ENCODE assay signal across 8 cellular contexts in the genomic region with DNA sequence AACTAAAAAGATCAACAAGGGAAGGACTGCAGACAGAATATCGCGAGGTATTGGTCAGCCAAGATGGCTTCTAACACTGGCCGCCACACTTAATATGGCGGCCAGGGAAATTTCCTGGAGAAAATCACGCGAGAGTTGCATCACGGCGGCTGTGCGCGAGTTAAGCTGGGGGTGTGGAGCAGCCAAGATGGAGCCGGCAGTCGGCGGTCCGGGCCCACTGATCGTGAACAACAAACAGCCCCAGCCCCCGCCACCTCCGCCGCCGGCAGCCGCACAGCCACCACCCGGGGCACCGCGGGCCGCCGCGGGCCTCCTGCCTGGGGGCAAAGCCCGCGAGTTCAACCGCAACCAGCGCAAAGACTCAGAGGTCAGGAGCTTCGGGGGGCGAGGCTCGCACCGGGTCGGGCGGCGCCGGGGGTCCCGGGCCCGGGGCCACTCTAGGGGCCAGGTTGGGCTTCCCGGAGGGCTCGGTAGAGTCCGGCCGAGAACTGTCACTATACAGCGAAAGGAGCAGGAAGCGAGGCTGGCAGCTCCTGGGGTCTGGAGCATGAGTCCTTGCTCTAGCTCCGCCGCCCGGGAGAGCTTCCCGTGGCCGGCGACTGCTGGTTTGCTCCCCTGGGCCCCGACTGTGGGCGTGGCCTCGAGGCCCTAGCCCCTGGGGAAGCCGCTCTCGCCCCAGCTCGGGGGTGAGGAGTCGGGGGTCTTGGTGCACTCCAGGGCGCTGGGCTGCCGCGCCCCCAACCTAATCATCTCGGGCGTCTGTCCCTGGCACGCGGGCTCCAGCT. TPM values are rescaled to one million over a fixed set of nuclear protein-coding genes. Genes with fewer than 3 reads are reported as not detected.
DNase-seq lines count a peak whose midpoint lies in the region; TF ChIP-seq lines count a peak whose summit lies in the region.

A gene with protein sequence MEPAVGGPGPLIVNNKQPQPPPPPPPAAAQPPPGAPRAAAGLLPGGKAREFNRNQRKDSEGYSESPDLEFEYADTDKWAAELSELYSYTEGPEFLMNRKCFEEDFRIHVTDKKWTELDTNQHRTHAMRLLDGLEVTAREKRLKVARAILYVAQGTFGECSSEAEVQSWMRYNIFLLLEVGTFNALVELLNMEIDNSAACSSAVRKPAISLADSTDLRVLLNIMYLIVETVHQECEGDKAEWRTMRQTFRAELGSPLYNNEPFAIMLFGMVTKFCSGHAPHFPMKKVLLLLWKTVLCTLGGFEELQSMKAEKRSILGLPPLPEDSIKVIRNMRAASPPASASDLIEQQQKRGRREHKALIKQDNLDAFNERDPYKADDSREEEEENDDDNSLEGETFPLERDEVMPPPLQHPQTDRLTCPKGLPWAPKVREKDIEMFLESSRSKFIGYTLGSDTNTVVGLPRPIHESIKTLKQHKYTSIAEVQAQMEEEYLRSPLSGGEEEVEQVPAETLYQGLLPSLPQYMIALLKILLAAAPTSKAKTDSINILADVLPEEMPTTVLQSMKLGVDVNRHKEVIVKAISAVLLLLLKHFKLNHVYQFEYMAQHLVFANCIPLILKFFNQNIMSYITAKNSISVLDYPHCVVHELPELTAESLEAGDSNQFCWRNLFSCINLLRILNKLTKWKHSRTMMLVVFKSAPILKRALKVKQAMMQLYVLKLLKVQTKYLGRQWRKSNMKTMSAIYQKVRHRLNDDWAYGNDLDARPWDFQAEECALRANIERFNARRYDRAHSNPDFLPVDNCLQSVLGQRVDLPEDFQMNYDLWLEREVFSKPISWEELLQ (plus strand): TSS at position 174 of the 785 bp plus-strand sequence. CDS start 14 bp downstream, at position 188.

- peak within 1 kb of the TSS; percentile 87 for H3K27ac ChIP-seq in stomach smooth muscle (ENCODE audit: low read length)

- H3K9ac ChIP-seq in stomach smooth muscle (ENCODE audit: low read length in 2 of 2), result peak within 1 kb of the TSS; percentile 86 to 87

- H3K4me1 ChIP-seq in stomach smooth muscle (ENCODE audit: control insufficient read depth, insufficient read depth, low read length), result peaks cover 10% of the 10 kb centered on the region

- no peaks in the 10 kb centered on the region for H3K27me3 Mint-ChIP-seq in neural crest cell (ENCODE audit: low read depth)

- peaks cover 18% of the 10 kb centered on the region for H3K36me3 ChIP-seq in H7 (replicated peaks; ENCODE audit: control insufficient read depth, insufficient read depth, low read length)
- peaks cover 41% of the 10 kb centered on the region for H3K36me3 ChIP-seq in MG63
- H3K36me3 ChIP-seq in stomach smooth muscle (ENCODE audit: control insufficient read depth in 2 of 2, insufficient read depth in 2 of 2, low read length in 2 of 2), result peaks cover 16 to 19% of the 10 kb centered on the region in 2 donors

- H3K9me3 Mint-ChIP-seq in neural crest cell, result peaks cover 4% of the 10 kb centered on the region

- H3K36me3 Mint-ChIP-seq in neural crest cell (ENCODE audit: low read depth), result peaks cover 9% of the 10 kb centered on the region

- H3K4me3 Mint-ChIP-seq in neural crest cell, result peak within 1 kb of the TSS; percentile 98

- peaks cover 44% of the 10 kb centered on the region for H3K4me1 Mint-ChIP-seq in neural crest cell

- peak within 1 kb of the TSS; percentile 96 for H3K4me3 ChIP-seq in H7 (ENCODE audit: insufficient read depth, low read depth, low read length)
- H3K4me3 ChIP-seq in MG63, result peak within 1 kb of the TSS; percentile 85
- peak within 1 kb of the TSS; percentile 80 for H3K4me3 ChIP-seq in fibroblast of villous mesenchyme (ENCODE audit: low read depth, low read length)
- peak within 1 kb of the TSS; percentile 85 to 93 for H3K4me3 ChIP-seq in stomach smooth muscle (ENCODE audit: low read length in 2 of 2)

- H3K9me3 ChIP-seq in MG63 (no peaks in the 10 kb centered on the region), stomach smooth muscle (ENCODE audit: control insufficient read depth in 2 of 2, low read length in 2 of 2) (no peaks in the 10 kb centered on the region)

- TF ChIP-seq CTCF in fibroblast of villous mesenchyme (IDR thresholded peaks at IDR 0.05; ENCODE audit: insufficient read depth, low read depth, low read length) (no peak), neural crest cell (conservative IDR thresholded peaks at IDR 0.05) (no peak)

- no peaks in the 10 kb centered on the region for H3K27me3 ChIP-seq in H7 (ENCODE audit: control insufficient read depth, insufficient read depth, low read length)
- no peaks in the 10 kb centered on the region for H3K27me3 ChIP-seq in MG63
- H3K27me3 ChIP-seq in stomach smooth muscle (ENCODE audit: control insufficient read depth in 1 of 2, insufficient read depth in 2 of 2, low read length in 2 of 2), result no peaks in the 10 kb centered on the region

- peak within 1 kb of the TSS; percentile 92 for H3K27ac Mint-ChIP-seq in neural crest cell (ENCODE audit: unreplicated experiment)

- DNase-seq in ELF-1 (ENCODE audit: low read depth, low spot score) (peak; percentile 96), H7 (peak; percentile 94), MG63 (peak; percentile 98), SHP77 treated with DMSO at 0.1 percent for 48 hours (lab: John Stamatoyannopoulos, UW) (peak; percentile 82), fibroblast of villous mesenchyme (ENCODE audit: low read depth) (peak; percentile 99), neural crest cell (ENCODE audit: low read depth, low spot score) (peak; percentile 86)
- DNase-seq in activated effector memory CD4-positive, alpha-beta T cell treated with anti-CD3 and anti-CD28 coated beads, Interleukin-2, amount 50 U/mL, for 16 hours, result peak; percentile 96

RNA-seq across cellular contexts. Expression of the gene that starts here (rescaled TPM):
- total RNA-seq in H7 (2014; rRNA removed; shearing (Covaris generic)), result 55.6 and 65.8 TPM in 2 replicates
- total RNA-seq in MG63 (2014; rRNA removed; shearing (Covaris generic); ENCODE audit: low replicate concordance), result 39.6 and 41.0 TPM in 2 replicates
- total RNA-seq in fibroblast of villous mesenchyme (48.3 and 52.2 TPM in 2 replicates), neural crest cell (69.1 and 71.0 TPM in 2 replicates)

Comparison
In these comparisons a context has a peak if more than half of its experiments do, and no peak if none do; other contexts are left out.
1. Peak in every context shown above with its lines: DNase-seq, H3K4me3 ChIP-seq and H3K27ac ChIP-seq.